In genomic region chr4:6267573-6267972, GRCh38 we compare ENCODE assay signal across 26 cellular contexts. TPM values are rescaled to one million over a fixed set of nuclear protein-coding genes. Genes with fewer than 3 reads are reported as not detected.
A peak's percentile ranks its signal among the peaks of the same experiment; 100 is the strongest.
DNase-seq lines count a peak whose midpoint lies in the region; ATAC-seq, FAIRE-seq and TF ChIP-seq lines count a peak whose summit lies in the region.
"Had no signal": no experiment of that assay in that cellular context is flagged by ENCODE, and none has a peak within 500 bp of the region (broad histone marks: within the 10 kb centered on the region; RNA-seq: fewer than 3 reads in every experiment).

No MANE protein-coding gene starts in this region.

- no peaks in the 10 kb centered on the region for H3K36me3 ChIP-seq in HEK293 (ENCODE audit: control insufficient read depth in 2 of 2, insufficient read depth in 1 of 2, low read length in 2 of 2)
- no peaks in the 10 kb centered on the region for H3K36me3 ChIP-seq in GM12878 (ENCODE audit: control insufficient read depth in 2 of 2, insufficient read depth in 2 of 2, low read length in 1 of 2)
- no peaks in the 10 kb centered on the region for H3K36me3 ChIP-seq in right atrium auricular region
- H3K36me3 ChIP-seq: HAP-1, SJCRH30 had no signal

- ATAC-seq in GM12878 (no peak), GM21423 (IDR thresholded peaks at IDR 0.05; ENCODE audit: unreplicated experiment) (no peak)
- ATAC-seq: activated naive CD4-positive, alpha-beta T cell treated with anti-CD3 and anti-CD28 coated beads, Interleukin-2, amount 50 U/mL, for 72 hours; activated T-helper 17 cell treated with anti-CD3 and anti-CD28 coated beads, Interleukin-2, amount 50 U/mL, for 72 hours; psoas muscle; stimulated activated memory B cell treated with anti-CD40 and anti-IgM and Interleukin-4, amounts not matched to agents 10 μg/mL and 1 μg/mL and 100 μg/mL, for 72 hours had no signal

- SMC1A ChIA-PET in GM12878 (lab: Charles Lee; ENCODE audit: uncharacterized antibody, unreplicated experiment), result interaction anchor here (1.0 to 9.1 kb wide), 5 partner anchors 16 to 133 kb away, joined by 3 to 96 read pairs (median 4); no protein-coding TSS in a partner anchor

- CTCF ChIA-PET in HEK293 (lab: Yijun Ruan, JAX) (interaction anchor here (0.8 kb wide), 1 partner anchor 17 kb away, joined by 3 read pairs; no protein-coding TSS in a partner anchor), GM12878 (lab: Yijun Ruan, JAX) (interaction anchor here (0.6 to 15.8 kb wide), 6 partner anchors 12 to 1649 kb away, joined by 3 to 419 read pairs (median 4); no protein-coding TSS in a partner anchor)

- no peaks in the 10 kb centered on the region for H4K20me1 ChIP-seq in GM12878 (ENCODE audit: control insufficient read depth, insufficient read depth)

- RAD21 ChIA-PET in GM12878 (lab: Charles Lee; ENCODE audit: unreplicated experiment), result interaction anchor here (1.3 to 1.8 kb wide), 4 partner anchors 11 to 60 kb away, joined by 3 to 6 read pairs (median 4); no protein-coding TSS in a partner anchor

- H3K27me3 ChIP-seq in GM12878 (replicated peaks in 1 of 2; ENCODE audit: control insufficient read depth in 2 of 2, insufficient read depth in 2 of 2, low read length in 1 of 2) (no peaks in the 10 kb centered on the region), right atrium auricular region (no peaks in the 10 kb centered on the region)
- H3K27me3 ChIP-seq: SJCRH30 had no signal

- no peak for TF ChIP-seq POLR2A in GM12878 (IDR thresholded peaks at IDR 0.05; ENCODE audit: low read depth, low read length)

- TF ChIP-seq EP300 in GM12878 (IDR thresholded peaks at IDR 0.05; ENCODE audit: borderline replicate concordance in 1 of 2, control insufficient read depth in 1 of 2, low read depth in 2 of 2, low read length in 2 of 2), result no peak

- H2AFZ ChIP-seq in GM12878 (ENCODE audit: control insufficient read depth, low read depth, low read length), result peak overlapping the region; percentile 42
- H2AFZ ChIP-seq: PC-9 had no signal

- intact Hi-C loops in GM12878 (cut with micrococcal nuclease; ENCODE audit: unreplicated experiment), result no loop called here

- H3K27ac ChIP-seq in HEK293 (ENCODE audit: extremely low read depth, low read depth, low read length) (no peak overlapping the region), GM12878 (ENCODE audit: control insufficient read depth, insufficient read depth) (no peak overlapping the region), right atrium auricular region (no peak overlapping the region)
- H3K27ac ChIP-seq: PC-9, psoas muscle, SJCRH30 had no signal

- H3K9me3 ChIP-seq in HEK293 (ENCODE audit: control insufficient read depth, insufficient read depth, low read depth, low read length) (no peaks in the 10 kb centered on the region), GM12878 (replicated peaks; ENCODE audit: control insufficient read depth, insufficient read depth, low read length) (no peaks in the 10 kb centered on the region), right atrium auricular region (no peaks in the 10 kb centered on the region)
- H3K9me3 ChIP-seq: HAP-1, psoas muscle, SJCRH30 had no signal

- TF ChIP-seq CTCF in HEK293 (tag by site-specific recombination; IDR thresholded peaks at IDR 0.05) (no peak), GM12878 (IDR thresholded peaks at IDR 0.05 in 2 of 3, conservative IDR thresholded peaks at IDR 0.05 in 1 of 3; ENCODE audit: control insufficient read depth in 2 of 3, extremely low read depth in 1 of 3, insufficient read depth in 1 of 3, low read depth in 3 of 3, low read length in 3 of 3) (no peak), right atrium auricular region (IDR thresholded peaks at IDR 0.05) (no peak)

- H3K4me1 ChIP-seq in HEK293 (ENCODE audit: control insufficient read depth, insufficient read depth, low read length) (no peaks in the 10 kb centered on the region), GM12878 (ENCODE audit: control insufficient read depth, insufficient read depth, low read length) (peaks cover 16% of the 10 kb centered on the region), right atrium auricular region (peaks cover 0 to 29% of the 10 kb centered on the region in 2 donors)

- H3K4me3 ChIP-seq in HEK293 (ENCODE audit: low read depth, low read length) (no peak overlapping the region), GM12878 (no peak overlapping the region), right atrium auricular region (no peak overlapping the region)
- H3K4me3 ChIP-seq: HAP-1, PC-9, psoas muscle, SJCRH30 had no signal

- no peak for TF ChIP-seq RAD21 in GM12878 (IDR thresholded peaks at IDR 0.05; ENCODE audit: insufficient read depth, low read depth, low read length)

- no peak overlapping the region for H3K9ac ChIP-seq in GM12878 (ENCODE audit: control insufficient read depth, insufficient read depth, low read length)

- no TSS peak for BruUV-seq in GM12878 (replicated peaks; lab: Mats Ljungman, UMichigan)

- in situ Hi-C loops in GM12878 (cut with MboI), result no loop called here

- no peaks in the 10 kb centered on the region for H3K79me2 ChIP-seq in GM12878 (ENCODE audit: control insufficient read depth, insufficient read depth, low read length)

- WGBS in GM12878 (ENCODE audit: insufficient coverage, insufficient replicate concordance, low lambda C conversion rate, missing lambda C conversion rate), result 17% methylated on average over 3 of the region's 3 CpGs

- DNase-seq in AML-193 (lab: John Stamatoyannopoulos, UW) (peak; percentile 50 to 57), NOMO-1 treated with dmso at 0.1 percent for 144 hours (lab: John Stamatoyannopoulos, UW; ENCODE audit: unreplicated experiment) (peak; percentile 37), GM12878 (ENCODE audit: low read depth, low spot score) (no peak), amygdala (lab: John Stamatoyannopoulos, UW) (no peak), RKO (ENCODE audit: low spot score) (no peak), right atrium auricular region (ENCODE audit: low spot score) (no peak)
- DNase-seq: activated CD4-positive, alpha-beta T cell treated with anti-CD3 and anti-CD28 coated beads, Interleukin-2, amount 50 U/mL, for 1 hour; cerebellar nuclear complex; foreskin melanocyte; hippocampal formation; NCI-H1436 treated with DMSO at 0.1 percent for 48 hours; NCI-H2171; NCI-H526; PC-9; psoas muscle; SJCRH30 had no signal

- FAIRE-seq in GM12878 (lab: Jason Lieb, UNC), result peak; percentile 54
- FAIRE-seq: astrocyte, HTR-8/SVneo, keratinocyte, urothelium cell line had no signal

- no peak overlapping the region for H3K4me2 ChIP-seq in GM12878 (ENCODE audit: control insufficient read depth, insufficient read depth)
- H3K4me2 ChIP-seq: PC-9 had no signal

- POLR2A ChIA-PET in HEK293 (lab: Yijun Ruan, JAX), result no interaction called here
- POLR2A ChIA-PET in GM12878 (lab: Charles Lee), result no interaction called here

TF ChIP-seq in GM12878, 131 proteins besides CTCF, POLR2A, EP300 and RAD21:
- no peak for TF ChIP-seq CEBPZ (IDR thresholded peaks at IDR 0.05; ENCODE audit: low read depth, low read length)
- peak; percentile 49; the same call in 1 of the 2 replicates for TF ChIP-seq SPI1 (IDR thresholded peaks at IDR 0.05; ENCODE audit: borderline replicate concordance, insufficient read depth, low read depth, low read length)

RNA-seq across cellular contexts. Expression of gene WFS1, which starts 2.1 kb away (rescaled TPM):
- total RNA-seq in GM12878 (2013; cell fraction: nucleolus; rRNA removed), result 5.3 TPM in 2 replicates
- total RNA-seq in GM12878 (2014; rRNA removed), result 1.4 and 1.9 TPM in 2 replicates
- 0.46 and 0.54 TPM in 2 replicates for total RNA-seq in GM12878 (2014; rRNA removed; fragmentation: Illumina TruSeq; extraction: Trizol)
- total RNA-seq in GM12878 (2021), result 4.1 and 4.6 TPM in 2 replicates
- polyA plus RNA-seq in GM12878 (2011; ENCODE audit: low read depth), result 2.0 TPM
- 0.65 and 3.3 TPM in 2 replicates for polyA plus RNA-seq in GM12878 (2011; rRNA removed)
- 4.1 and 5.2 TPM in 2 replicates for polyA plus RNA-seq in GM12878 (2011; cell fraction: cytosol; rRNA removed)
- 20.4 and 24.6 TPM in 2 replicates for polyA plus RNA-seq in GM12878 (2011; cell fraction: nucleus; rRNA removed)
- 2.8 and 3.4 TPM in 2 replicates for polyA plus RNA-seq in GM12878 (2012)
- 0.33 and 1.0 TPM in 2 replicates for polyA plus RNA-seq in GM12878 (2014; fragmentation: Illumina TruSeq; extraction: Trizol)
- polyA plus RNA-seq in GM12878 (2014; fragmentation: Nextera tagmentation; extraction: Ambion mirVana), result under 1 TPM; 0.31 to 0.37 TPM
- 2.1 and 2.9 TPM in 2 replicates for polyA plus RNA-seq in GM12878 (2014; rRNA removed)
- polyA plus RNA-seq in GM12878 (2016; fragmentation: Nextera tagmentation; extraction: Ambion mirVana), result 1 to 10 TPM; 3.5 to 4.7 TPM
- 2.9 and 10.5 TPM in 2 replicates for polyA minus RNA-seq in GM12878 (2011; rRNA and poly(A)+ RNA removed)
- polyA minus RNA-seq in GM12878 (2011; cell fraction: cytosol; rRNA and poly(A)+ RNA removed), result 2.1 and 3.0 TPM in 2 replicates
- polyA minus RNA-seq in GM12878 (2011; cell fraction: nucleus; rRNA and poly(A)+ RNA removed), result 2.1 and 3.3 TPM in 2 replicates
- 100 to 1,000 TPM; 111 to 112 TPM for total RNA-seq in right atrium auricular region

Comparison
In these comparisons a context has a peak if more than half of its experiments do, and no peak if none do; other contexts are left out.
1. DNase-seq: peak in AML-193 (2 of 2) and NOMO-1 treated with dmso at 0.1 percent for 144 hours (single experiment); none in GM12878 (single experiment), amygdala (0 of 56), RKO (single experiment) and right atrium auricular region (single experiment).
2. RNA of gene WFS1, which starts 2.1 kb away (total RNA-seq): 111 to 112 TPM in right atrium auricular region; 0.46 to 5.3 TPM in GM12878; every median in the first group is over 10 times any median in the second.